In the genomic region with DNA sequence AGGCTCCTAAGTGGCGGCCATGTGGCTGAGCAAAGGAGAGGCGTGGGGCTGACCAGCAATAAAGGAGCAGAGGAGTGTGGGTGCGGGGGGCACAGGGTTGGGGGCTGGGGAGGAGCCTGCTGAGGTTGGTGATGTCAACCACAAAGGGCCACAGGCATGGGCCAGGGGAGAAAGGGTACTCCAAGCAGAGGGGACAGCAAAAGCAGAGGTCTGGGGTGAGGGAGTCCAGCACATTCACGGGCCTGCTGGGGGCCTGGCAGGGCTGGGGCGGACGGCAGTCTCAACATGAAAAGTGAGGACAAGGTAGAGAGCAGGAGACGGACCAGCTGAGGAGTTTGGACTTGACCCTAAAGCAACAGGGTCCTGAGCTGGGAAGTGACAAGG, we compare ENCODE assay signal across 22 cellular contexts.
A peak's percentile ranks its signal among the peaks of the same experiment; 100 is the strongest.
DNase-seq lines count a peak whose midpoint lies in the region; ATAC-seq and TF ChIP-seq lines count a peak whose summit lies in the region.
"Had no signal": no experiment of that assay in that cellular context is flagged by ENCODE, and none has a peak within 500 bp of the region (broad histone marks: within the 10 kb centered on the region; RNA-seq: fewer than 3 reads in every experiment).

No MANE protein-coding gene starts in this region.

- TF ChIP-seq RAD21 in SK-N-SH (IDR thresholded peaks at IDR 0.05; ENCODE audit: low read length) (no peak), neural cell (conservative IDR thresholded peaks at IDR 0.05) (no peak)

- H3K9ac ChIP-seq in SK-N-SH (no peak overlapping the region), neural cell (ENCODE audit: low read length) (peak overlapping the region; percentile 55)

- no peak for TF ChIP-seq POLR2A in esophagus squamous epithelium (IDR thresholded peaks at IDR 0.05)

- POLR2A ChIA-PET in SK-N-SH (lab: Yijun Ruan, JAX): interaction anchor here (1.1 to 8.4 kb wide), 4 partner anchors 14 to 87 kb away, joined by 3 to 39 read pairs (median 3); no protein-coding TSS in a partner anchor
- POLR2A ChIA-PET in activated CD4-positive, alpha-beta T cell treated with anti-CD3 and anti-CD28 coated beads for 36 hours (lab: Charles Lee): no interaction called here

- H2AFZ ChIP-seq in SK-N-SH (ENCODE audit: low read depth) (no peak overlapping the region), neural cell (ENCODE audit: low read depth, low read length) (no peak overlapping the region)

- H3K36me3 Mint-ChIP-seq in Calu3 (ENCODE audit: insufficient read depth, unreplicated experiment): peaks cover 6% of the 10 kb centered on the region
- no peaks in the 10 kb centered on the region for H3K36me3 Mint-ChIP-seq in activated CD4-positive, alpha-beta T cell treated with anti-CD3 and anti-CD28 coated beads for 36 hours (ENCODE audit: low read depth)

- CTCF ChIA-PET in SK-N-SH (lab: Yijun Ruan, JAX) (interaction anchor here (1.0 to 3.7 kb wide), 11 partner anchors 9 to 110 kb away, joined by 3 to 24 read pairs (median 5); no protein-coding TSS in a partner anchor), Calu3 (lab: Charles Lee) (no interaction called here)
- CTCF ChIA-PET in activated CD4-positive, alpha-beta T cell treated with anti-CD3 and anti-CD28 coated beads for 36 hours (lab: Charles Lee): no interaction called here

- 0 out of 2 replicates have a peak, but pooled peaks cover 3% of the 10 kb centered on the region for H4K20me1 ChIP-seq in SK-N-SH (ENCODE audit: insufficient read depth)
- no peaks in the 10 kb centered on the region for H4K20me1 ChIP-seq in neural cell (ENCODE audit: insufficient read depth)

- H3K36me3 ChIP-seq in SK-N-SH (replicated peaks in 1 of 2; ENCODE audit: control insufficient read depth in 1 of 2, insufficient read depth in 2 of 2, low read length in 1 of 2) (no peaks in the 10 kb centered on the region), neural cell (ENCODE audit: insufficient read depth, low read length) (no peaks in the 10 kb centered on the region), tibial artery (no peaks in the 10 kb centered on the region), esophagus squamous epithelium (peaks cover 0 to under 1% (median 0%) of the 10 kb centered on the region in 3 donors)
- H3K36me3 ChIP-seq: adrenal gland, SJCRH30 had no signal

- intact Hi-C loops in tibial artery (cut with DNase I; ENCODE audit: low total_unique reads) (no loop called here), Calu3 (cut with micrococcal nuclease; ENCODE audit: unreplicated experiment) (no loop called here), esophagus squamous epithelium (cut with DNase I) (no loop called here)
- intact Hi-C loops in activated CD4-positive, alpha-beta T cell treated with anti-CD3 and anti-CD28 coated beads for 36 hours (cut with DNase I, micrococcal nuclease): no loop called here

- no peak for ATAC-seq in SK-N-SH treated with all-trans-retinoic acid at 6 μM for 48 hours
- ATAC-seq in activated CD4-positive, alpha-beta T cell treated with anti-CD3 and anti-CD28 coated beads for 36 hours: no peak
- ATAC-seq: foreskin keratinocyte, GM12878 had no signal

- BruUV-seq in Calu3 (replicated peaks; lab: Mats Ljungman, UMichigan): no TSS peak

- WGBS in SK-N-SH (ENCODE audit: low lambda C conversion rate): 95% methylated on average over 6 of the region's 7 CpGs
- 91 to 92% methylated on average over 5 to 6 of the region's 7 CpGs for WGBS in esophagus squamous epithelium, 2 donors

- H3K9me3 ChIP-seq in SK-N-SH (no peaks in the 10 kb centered on the region), neural cell (ENCODE audit: low read length) (no peaks in the 10 kb centered on the region), tibial artery (no peaks in the 10 kb centered on the region), esophagus squamous epithelium (no peaks in the 10 kb centered on the region)
- H3K9me3 ChIP-seq: adrenal gland, SJCRH30 had no signal

- H3F3A ChIP-seq in SK-N-SH (replicated peaks; ENCODE audit: insufficient read depth) (no peaks in the 10 kb centered on the region), neural cell (ENCODE audit: insufficient read depth, low read length, poor library complexity, severe bottlenecking) (peaks cover 3% of the 10 kb centered on the region)

- H3K27me3 ChIP-seq in SK-N-SH (ENCODE audit: insufficient read depth) (no peaks in the 10 kb centered on the region), neural cell (ENCODE audit: insufficient read depth, low read depth, low read length) (no peaks in the 10 kb centered on the region), tibial artery (no peaks in the 10 kb centered on the region), esophagus squamous epithelium (no peaks in the 10 kb centered on the region)
- H3K27me3 ChIP-seq: adrenal gland, foreskin keratinocyte, SJCRH30 had no signal

- H3K4me3 ChIP-seq in SK-N-SH (ENCODE audit: low read depth in 2 of 2, low read length in 1 of 2) (no peak overlapping the region), neural cell (ENCODE audit: low read length) (peak overlapping the region; percentile 32), tibial artery (no peak overlapping the region), esophagus squamous epithelium (no peak overlapping the region)
- H3K4me3 ChIP-seq: adrenal gland, GM12878, lung, SJCRH30 had no signal

- peak overlapping the region in 1 of 2 experiments; percentile 98; a peak in 1 of 4 replicates for H3K27ac ChIP-seq in SK-N-SH (ENCODE audit: low read depth in 2 of 2, low read length in 1 of 2)
- peak overlapping the region; percentile 19 for H3K27ac ChIP-seq in caudate nucleus (ENCODE audit: low read depth, low read length)
- peak overlapping the region; percentile 77 for H3K27ac ChIP-seq in neural cell (ENCODE audit: low read length)
- H3K27ac ChIP-seq in tibial artery: peak overlapping the region; percentile 62 to 66
- peak overlapping the region in 2 of 4 donors; percentile 29 to 65 for H3K27ac ChIP-seq in esophagus squamous epithelium
- H3K27ac ChIP-seq: 22Rv1, foreskin keratinocyte, SJCRH30 had no signal

- no peaks in the 10 kb centered on the region for H3K9me3 Mint-ChIP-seq in Calu3 (ENCODE audit: low read depth, unreplicated experiment)
- no peaks in the 10 kb centered on the region for H3K9me3 Mint-ChIP-seq in activated CD4-positive, alpha-beta T cell treated with anti-CD3 and anti-CD28 coated beads for 36 hours (ENCODE audit: low read depth)
- H3K9me3 Mint-ChIP-seq: T-helper 1 cell treated with Interleukin-12 subunit alpha and Interleukin-12 subunit beta and Interleukin-4 antibody, amounts not matched to agents 30 μg/mL and 1 μg/mL, for 36 hours had no signal

- no peak for DNase-seq in SK-N-SH
- no peak for DNase-seq in caudate nucleus (lab: John Stamatoyannopoulos, UW)
- DNase-seq in tibial artery: no peak
- no peak for DNase-seq in Calu3
- no peak for DNase-seq in activated CD4-positive, alpha-beta T cell treated with anti-CD3 and anti-CD28 coated beads for 36 hours
- DNase-seq in esophagus squamous epithelium (lab: John Stamatoyannopoulos, UW): no peak
- DNase-seq: activated CD8-positive, alpha-beta memory T cell treated with anti-CD3 and anti-CD28 coated beads, Interleukin-2, amount 50 U/mL, for 48 hours; adrenal gland; DND-41; foreskin keratinocyte; islet precursor cell; KBM-7; NCI-H146; NCI-H510A treated with DMSO at 0.1 percent for 48 hours; NK-92 treated with Interleukin-12 subunit alpha and Interleukin-12 subunit beta, amount 100 ng/mL, for 24 hours; SJCRH30 had no signal

- H3K9me2 ChIP-seq in SK-N-SH: no peaks in the 10 kb centered on the region
- H3K9me2 ChIP-seq in neural cell (ENCODE audit: insufficient read depth, low read length): no peaks in the 10 kb centered on the region

- H3K4me1 Mint-ChIP-seq in Calu3 (ENCODE audit: low read depth, unreplicated experiment): peaks cover 19% of the 10 kb centered on the region
- no peaks in the 10 kb centered on the region for H3K4me1 Mint-ChIP-seq in activated CD4-positive, alpha-beta T cell treated with anti-CD3 and anti-CD28 coated beads for 36 hours

- no peak overlapping the region for H3K4me3 Mint-ChIP-seq in Calu3 (ENCODE audit: low read depth, unreplicated experiment)
- H3K4me3 Mint-ChIP-seq in activated CD4-positive, alpha-beta T cell treated with anti-CD3 and anti-CD28 coated beads for 36 hours: no peak overlapping the region
- H3K4me3 Mint-ChIP-seq: T-helper 1 cell treated with Interleukin-12 subunit alpha and Interleukin-12 subunit beta and Interleukin-4 antibody, amounts not matched to agents 30 μg/mL and 1 μg/mL, for 36 hours had no signal

- no peak overlapping the region for H3K27ac Mint-ChIP-seq in Calu3 (ENCODE audit: unreplicated experiment)
- no peak overlapping the region for H3K27ac Mint-ChIP-seq in activated CD4-positive, alpha-beta T cell treated with anti-CD3 and anti-CD28 coated beads for 36 hours
- H3K27ac Mint-ChIP-seq: T-helper 1 cell treated with Interleukin-12 subunit alpha and Interleukin-12 subunit beta and Interleukin-4 antibody, amounts not matched to agents 30 μg/mL and 1 μg/mL, for 36 hours had no signal

- H3K27me3 Mint-ChIP-seq in Calu3 (ENCODE audit: unreplicated experiment): no peaks in the 10 kb centered on the region
- no peaks in the 10 kb centered on the region for H3K27me3 Mint-ChIP-seq in activated CD4-positive, alpha-beta T cell treated with anti-CD3 and anti-CD28 coated beads for 36 hours

- H3K4me1 ChIP-seq in SK-N-SH (ENCODE audit: control insufficient read depth in 1 of 2, insufficient read depth in 2 of 2, low read depth in 1 of 2, low read length in 1 of 2): peaks cover 19 to 78% of the 10 kb centered on the region in 2 experiments
- H3K4me1 ChIP-seq in tibial artery: peaks cover 16 to 56% (median 52%) of the 10 kb centered on the region in 4 donors
- peaks cover 45 to 79% (median 53%) of the 10 kb centered on the region in 3 donors for H3K4me1 ChIP-seq in esophagus squamous epithelium
- H3K4me1 ChIP-seq: foreskin keratinocyte had no signal

- TF ChIP-seq EP300 in SK-N-SH (IDR thresholded peaks at IDR 0.05; ENCODE audit: borderline replicate concordance in 1 of 2, low read depth in 1 of 2, low read length in 1 of 2) (no peak), neural cell (conservative IDR thresholded peaks at IDR 0.05; ENCODE audit: poor library complexity, severe bottlenecking) (no peak)

- no peak overlapping the region for H3K4me2 ChIP-seq in SK-N-SH
- no peak overlapping the region for H3K4me2 ChIP-seq in neural cell (ENCODE audit: low read length)

- H3K79me2 ChIP-seq in SK-N-SH (ENCODE audit: insufficient read depth) (no peaks in the 10 kb centered on the region), neural cell (replicated peaks; ENCODE audit: insufficient read depth, low read length) (no peaks in the 10 kb centered on the region)

- no peak for TF ChIP-seq CTCF in SK-N-SH (IDR thresholded peaks at IDR 0.05)
- TF ChIP-seq CTCF in neural cell (IDR thresholded peaks at IDR 0.05; ENCODE audit: poor library complexity, severe bottlenecking): no peak
- no peak for TF ChIP-seq CTCF in tibial artery (IDR thresholded peaks at IDR 0.05)
- no peak for TF ChIP-seq CTCF in Calu3 (IDR thresholded peaks at IDR 0.05; ENCODE audit: unreplicated experiment)
- TF ChIP-seq CTCF in esophagus squamous epithelium (IDR thresholded peaks at IDR 0.05): no peak

TF ChIP-seq in SK-N-SH, 30 proteins besides CTCF, POLR2A, EP300 and RAD21 (continues in another document):
- TF ChIP-seq MXI1 (IDR thresholded peaks at IDR 0.05; ENCODE audit: low read depth, low read length): peak; percentile 32; the same call in 1 of the 2 replicates

TF ChIP-seq in SK-N-SH treated with all-trans-retinoic acid at 6 μM for 48 hours, 23 proteins besides CTCF, POLR2A, EP300 and RAD21 (continues in another document):
- no peak for TF ChIP-seq SNAI2 (CRISPR knock-in tag; IDR thresholded peaks at IDR 0.05)

TF ChIP-seq in neural cell, 6 proteins besides CTCF, POLR2A, EP300 and RAD21 (continues in another document):
- no peak for TF ChIP-seq POLR2AphosphoS5 (IDR thresholded peaks at IDR 0.05)
